ENCODE assay signal across 8 cellular contexts in the genomic region with DNA sequence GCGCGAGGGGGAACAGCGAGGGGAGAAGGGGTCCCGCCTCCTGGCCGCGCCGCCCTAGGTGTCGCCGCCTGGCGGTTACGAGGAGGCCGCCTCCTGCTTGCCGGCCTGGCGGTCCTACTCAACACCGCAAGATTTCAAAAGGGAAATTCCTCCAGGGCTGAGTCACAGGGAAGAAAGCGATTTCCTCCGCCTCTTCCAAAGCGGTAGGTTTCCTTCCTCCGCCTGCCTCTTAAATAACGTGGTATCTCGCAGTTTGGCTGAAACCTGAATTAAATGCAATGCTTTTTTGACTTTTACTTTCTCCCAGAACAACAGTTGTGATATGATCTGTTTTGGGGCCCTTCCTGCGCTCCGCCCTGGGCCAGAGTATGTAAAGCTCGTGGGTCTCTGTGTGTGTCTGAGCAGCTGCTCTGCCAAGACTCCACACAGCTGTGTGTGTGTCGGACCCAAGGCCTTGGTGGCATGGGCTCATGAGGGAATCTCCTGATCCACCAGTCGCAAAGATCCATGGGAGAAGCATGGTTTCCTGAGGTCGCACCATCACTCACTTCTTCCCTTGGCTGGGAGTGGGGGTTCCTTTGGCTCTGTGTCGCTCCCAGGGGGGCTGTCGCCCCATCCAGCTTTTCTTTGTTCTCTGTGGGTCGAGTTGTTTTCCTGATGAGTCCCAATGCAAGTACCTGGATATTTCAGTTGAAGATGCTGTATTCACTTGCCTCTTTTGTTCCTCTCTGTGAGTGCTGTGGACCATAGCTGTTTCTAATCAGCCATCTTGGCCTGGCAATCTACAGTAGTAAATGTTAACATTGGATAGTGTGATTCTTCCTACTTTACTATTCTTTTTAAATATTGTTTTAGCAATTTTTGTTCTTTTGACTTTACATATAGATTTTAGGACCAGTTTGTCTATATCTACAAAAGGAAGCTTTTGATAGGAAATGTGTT. TPM values are rescaled to one million over a fixed set of nuclear protein-coding genes. Genes with fewer than 3 reads are reported as not detected.
DNase-seq lines count a peak whose midpoint lies in the region; ATAC-seq and TF ChIP-seq lines count a peak whose summit lies in the region.

No MANE protein-coding gene starts in this region.

- H3K27me3 ChIP-seq in NT2/D1 (ENCODE audit: insufficient read depth, insufficient read length) (no peaks in the 10 kb centered on the region), PC-3 (ENCODE audit: low read length) (no peaks in the 10 kb centered on the region)

- CTCF ChIA-PET in PC-3 (lab: Charles Lee) = interaction anchor here (0.6 kb wide), 1 partner anchor 515 kb away, joined by 3 read pairs; no protein-coding TSS in a partner anchor

- H3K9me3 ChIP-seq in NT2/D1 (ENCODE audit: insufficient read depth, low read length) = no peaks in the 10 kb centered on the region
- H3K9me3 ChIP-seq in PC-3 (ENCODE audit: low read length) = no peaks in the 10 kb centered on the region

- no peaks in the 10 kb centered on the region for H4K20me1 ChIP-seq in PC-3 (ENCODE audit: low read length)

- in situ Hi-C loops in ACHN (cut with HindIII; ENCODE audit: low pct_ligation_motif_present, low pct_unique_long_range_greater_than_20kb, low sequenced_read_pairs) = no loop called here

- no peak overlapping the region for H3K27ac ChIP-seq in PC-3 (ENCODE audit: low read length)

- H3K27me3 Mint-ChIP-seq in naive thymus-derived CD8-positive, alpha-beta T cell = peaks cover 0 to 10% (median 0%) of the 10 kb centered on the region in 5 donors

- H3K9me3 Mint-ChIP-seq in naive thymus-derived CD8-positive, alpha-beta T cell = no peaks in the 10 kb centered on the region
- peaks cover 2% of the 10 kb centered on the region for H3K9me3 Mint-ChIP-seq in stimulated activated effector memory CD8-positive, alpha-beta T cell treated with anti-CD3 and anti-CD28 coated beads, Interleukin-12 subunit alpha, Interleukin-12 subunit beta, amount 100 ng/mL, for 72 hours

- intact Hi-C loops in PC-3 (cut with micrococcal nuclease) = no loop called here

- ATAC-seq in naive thymus-derived CD8-positive, alpha-beta T cell = peak; percentile 77 to 93
- peak; percentile 95 for ATAC-seq in stimulated activated effector memory CD8-positive, alpha-beta T cell treated with anti-CD3 and anti-CD28 coated beads, Interleukin-12 subunit alpha, Interleukin-12 subunit beta, amount 100 ng/mL, for 72 hours
- no peak for ATAC-seq in PC-3

- POLR2A ChIA-PET in naive thymus-derived CD8-positive, alpha-beta T cell (lab: Charles Lee) = interaction anchor here (1.6 kb wide), 1 partner anchor 63 kb away, joined by 4 read pairs; a partner anchor contains a TSS
- POLR2A ChIA-PET in PC-3 (lab: Charles Lee; ENCODE audit: unreplicated experiment) = no interaction called here

- peaks cover 0 to 2% (median 0%) of the 10 kb centered on the region in 3 donors for H3K36me3 Mint-ChIP-seq in naive thymus-derived CD8-positive, alpha-beta T cell
- H3K36me3 Mint-ChIP-seq in stimulated activated effector memory CD8-positive, alpha-beta T cell treated with anti-CD3 and anti-CD28 coated beads, Interleukin-12 subunit alpha, Interleukin-12 subunit beta, amount 100 ng/mL, for 72 hours = no peaks in the 10 kb centered on the region

- peaks cover 11 to 25% (median 22%) of the 10 kb centered on the region in 4 donors for H3K4me1 Mint-ChIP-seq in naive thymus-derived CD8-positive, alpha-beta T cell
- H3K4me1 Mint-ChIP-seq in stimulated activated effector memory CD8-positive, alpha-beta T cell treated with anti-CD3 and anti-CD28 coated beads, Interleukin-12 subunit alpha, Interleukin-12 subunit beta, amount 100 ng/mL, for 72 hours = peaks cover 22% of the 10 kb centered on the region

- no peak overlapping the region for H3K4me2 ChIP-seq in PC-3 (ENCODE audit: low read length)

- H3K27ac Mint-ChIP-seq in naive thymus-derived CD8-positive, alpha-beta T cell = peak overlapping the region in 7 of 10 donors; percentile 12 to 80 (median 77)
- H3K27ac Mint-ChIP-seq in stimulated activated effector memory CD8-positive, alpha-beta T cell treated with anti-CD3 and anti-CD28 coated beads, Interleukin-12 subunit alpha, Interleukin-12 subunit beta, amount 100 ng/mL, for 72 hours = peak overlapping the region; percentile 36

- peak overlapping the region; percentile 20 to 79 (median 65) for H3K4me3 Mint-ChIP-seq in naive thymus-derived CD8-positive, alpha-beta T cell
- peak overlapping the region; percentile 49 for H3K4me3 Mint-ChIP-seq in stimulated activated effector memory CD8-positive, alpha-beta T cell treated with anti-CD3 and anti-CD28 coated beads, Interleukin-12 subunit alpha, Interleukin-12 subunit beta, amount 100 ng/mL, for 72 hours

- BruUV-seq in PC-3 (replicated peaks; lab: Mats Ljungman, UMichigan) = no TSS peak

- DNase-seq in ACHN (peak; percentile 91), GM20000 (ENCODE audit: low spot score) (peak; percentile 61), NT2/D1 (ENCODE audit: low read depth, low spot score) (peak; percentile 84), activated T-helper 1 cell treated with Interleukin-2 at 50 U/mL for 16 hours (ENCODE audit: low read depth) (peak; percentile 27), fibroblast of mammary gland (ENCODE audit: low read depth) (peak; percentile 93), PC-3 (no peak)
- DNase-seq in naive thymus-derived CD8-positive, alpha-beta T cell = peak in 9 of 10 donors; percentile 24 to 66 (median 39)
- peak; percentile 29 to 67 for DNase-seq in stimulated activated effector memory CD8-positive, alpha-beta T cell treated with anti-CD3 and anti-CD28 coated beads, Interleukin-12 subunit alpha, Interleukin-12 subunit beta, amount 100 ng/mL, for 72 hours (ENCODE audit: low spot score in 2 of 2)

- no peak overlapping the region for H2AFZ ChIP-seq in PC-3 (ENCODE audit: low read length)

- H3K9me2 ChIP-seq in PC-3 (replicated peaks; ENCODE audit: low read length) = no peaks in the 10 kb centered on the region

- peak overlapping the region; percentile 28 for H3K4me3 ChIP-seq in NT2/D1 (ENCODE audit: insufficient read length, low read depth)
- H3K4me3 ChIP-seq in fibroblast of mammary gland (ENCODE audit: control insufficient read depth, low read depth, low read length) = peak overlapping the region; percentile 52
- no peak overlapping the region for H3K4me3 ChIP-seq in PC-3 (ENCODE audit: low read length)

- H3K9ac ChIP-seq in NT2/D1 (ENCODE audit: insufficient read length, low read depth) (peak overlapping the region; percentile 61), PC-3 (ENCODE audit: low read length) (no peak overlapping the region)

- H3K36me3 ChIP-seq in NT2/D1 (ENCODE audit: insufficient read depth, insufficient read length, low read length) (no peaks in the 10 kb centered on the region), PC-3 (ENCODE audit: low read depth, low read length) (no peaks in the 10 kb centered on the region)

- TF ChIP-seq CTCF in GM20000 (IDR thresholded peaks at IDR 0.05; ENCODE audit: extremely low read depth, missing control alignments) = peak; percentile 27
- TF ChIP-seq CTCF in fibroblast of mammary gland (conservative IDR thresholded peaks at IDR 0.05; ENCODE audit: control insufficient read depth, insufficient read depth, low read depth, low read length) = peak; percentile 61
- TF ChIP-seq CTCF in PC-3 (conservative IDR thresholded peaks at IDR 0.05; ENCODE audit: low read depth, low read length) = no peak

- H3K4me1 ChIP-seq in NT2/D1 (ENCODE audit: insufficient read depth, insufficient read length) (no peaks in the 10 kb centered on the region), PC-3 (ENCODE audit: insufficient read depth, low read length) (no peaks in the 10 kb centered on the region)

- no peaks in the 10 kb centered on the region for H3F3A ChIP-seq in PC-3 (ENCODE audit: low read length, unreplicated experiment)

- no peaks in the 10 kb centered on the region for H3K79me2 ChIP-seq in PC-3 (ENCODE audit: low read length)

RNA-seq across cellular contexts. Expression of a gene that starts 31.6 kb away (rescaled TPM):
- 1 to 10 TPM; 1.2 to 1.8 TPM for total RNA-seq in naive thymus-derived CD8-positive, alpha-beta T cell
- under 1 TPM; 0.22 to 0.48 (median 0.28) TPM for polyA plus RNA-seq in naive thymus-derived CD8-positive, alpha-beta T cell
- 1.7 and 1.8 TPM in 2 replicates for total RNA-seq in PC-3 (2014; rRNA removed)
